Comparison of ENCODE assay signal across 8 cellular contexts in the genomic region with DNA sequence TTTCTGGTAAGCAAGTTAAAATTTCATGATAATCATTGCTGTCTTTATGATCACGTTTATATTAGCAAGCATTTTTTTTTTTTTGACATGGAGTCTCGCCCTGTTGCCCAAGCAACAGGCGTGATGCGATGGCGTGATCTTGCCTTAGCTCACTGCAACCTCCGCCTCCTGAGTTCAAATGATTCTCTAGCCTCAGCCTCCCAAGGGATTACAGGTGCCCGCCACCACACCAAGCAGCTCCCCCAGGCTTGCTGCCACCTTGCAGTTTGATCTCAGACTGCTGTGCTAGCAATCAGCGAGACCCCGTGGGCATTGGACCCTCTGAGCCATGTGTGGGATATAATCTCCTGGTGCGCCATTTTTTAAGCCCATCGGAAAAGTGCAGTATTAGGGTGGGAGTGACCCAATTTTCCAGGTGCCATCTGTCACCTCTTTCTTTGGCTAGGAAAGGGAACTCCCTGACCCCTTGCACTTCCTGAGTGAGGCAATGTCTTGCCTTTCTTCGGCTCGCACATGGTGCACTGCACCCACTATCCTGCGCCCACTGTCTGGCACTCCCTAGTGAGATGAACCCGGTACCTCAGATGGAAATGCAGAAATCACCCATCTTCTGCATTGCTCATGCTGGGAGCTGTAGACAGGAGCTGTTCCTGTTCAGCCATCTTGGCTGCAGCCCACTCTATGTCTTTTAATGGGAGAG.
DNase-seq lines count a peak whose midpoint lies in the region; ATAC-seq and TF ChIP-seq lines count a peak whose summit lies in the region.
"Not testable (repeated sequence)": the region's sequence is repeated elsewhere in the genome, so short reads cannot be mapped to it uniquely, and the experiment has no call there.

No MANE protein-coding gene starts in this region.

- not testable (repeated sequence) for H3K4me1 ChIP-seq in lower lobe of right lung

- H3K27me3 Mint-ChIP-seq in brain: not testable (repeated sequence)
- peaks cover 18% of the 10 kb centered on the region for H3K27me3 Mint-ChIP-seq in stimulated activated naive CD8-positive, alpha-beta T cell treated with anti-CD3 and anti-CD28 coated beads, Interleukin-15, amount 100 ng/mL, for 72 hours

- DNase-seq in Jurkat, Clone E6-1 (ENCODE audit: low read depth, low spot score); stimulated activated naive CD8-positive, alpha-beta T cell treated with anti-CD3 and anti-CD28 coated beads, Interleukin-15, amount 100 ng/mL, for 72 hours: not testable (repeated sequence)
- peak; percentile 56 for DNase-seq in lower lobe of right lung

- not testable (repeated sequence) for H3K9me3 Mint-ChIP-seq in brain; stimulated activated naive CD8-positive, alpha-beta T cell treated with anti-CD3 and anti-CD28 coated beads, Interleukin-15, amount 100 ng/mL, for 72 hours

- peak overlapping the region in 1 of 5 experiments; percentile 92 for H3K27ac Mint-ChIP-seq in brain
- H3K27ac Mint-ChIP-seq in stimulated activated naive CD8-positive, alpha-beta T cell treated with anti-CD3 and anti-CD28 coated beads, Interleukin-15, amount 100 ng/mL, for 72 hours: not testable (repeated sequence)

- peak; percentile 71 for TF ChIP-seq POLR2A in Raji (IDR thresholded peaks at IDR 0.05; ENCODE audit: insufficient read depth, low read depth, low read length)

- intact Hi-C loops in lower lobe of right lung (cut with DNase I): not testable (repeated sequence)

- ATAC-seq in GM18498 (IDR thresholded peaks at IDR 0.05; ENCODE audit: unreplicated experiment) (peak; percentile 55), GM21390 (IDR thresholded peaks at IDR 0.05; ENCODE audit: unreplicated experiment) (peak; percentile 57), HG02973 (IDR thresholded peaks at IDR 0.05; ENCODE audit: unreplicated experiment) (peak; percentile 52), lower lobe of right lung (peak; percentile 44 to 45)
- ATAC-seq in stimulated activated naive CD8-positive, alpha-beta T cell treated with anti-CD3 and anti-CD28 coated beads, Interleukin-15, amount 100 ng/mL, for 72 hours: not testable (repeated sequence)

- not testable (repeated sequence) for H3K36me3 Mint-ChIP-seq in brain

- H3K27ac ChIP-seq in lower lobe of right lung: not testable (repeated sequence)

- not testable (repeated sequence) for H3K4me1 Mint-ChIP-seq in brain
- peaks cover 22% of the 10 kb centered on the region for H3K4me1 Mint-ChIP-seq in stimulated activated naive CD8-positive, alpha-beta T cell treated with anti-CD3 and anti-CD28 coated beads, Interleukin-15, amount 100 ng/mL, for 72 hours

- peak in 1 of 2 experiments; percentile 48 for TF ChIP-seq CTCF in brain (conservative IDR thresholded peaks at IDR 0.05)
- not testable (repeated sequence) for TF ChIP-seq CTCF in lower lobe of right lung (IDR thresholded peaks at IDR 0.05)

- peak overlapping the region; percentile 27 for H3K4me3 ChIP-seq in Jurkat, Clone E6-1 (ENCODE audit: low read length)
- H3K4me3 ChIP-seq in lower lobe of right lung: peak overlapping the region; percentile 24

- not testable (repeated sequence) for H3K27me3 ChIP-seq in lower lobe of right lung (ENCODE audit: low read depth)

- not testable (repeated sequence) for H3K36me3 ChIP-seq in lower lobe of right lung

- H3K4me3 Mint-ChIP-seq in brain: peak overlapping the region; percentile 82 to 94 (median 89)
- H3K4me3 Mint-ChIP-seq in stimulated activated naive CD8-positive, alpha-beta T cell treated with anti-CD3 and anti-CD28 coated beads, Interleukin-15, amount 100 ng/mL, for 72 hours: peak overlapping the region; percentile 44 to 47

- H3K9me3 ChIP-seq in lower lobe of right lung: not testable (repeated sequence)
